In the genomic region with DNA sequence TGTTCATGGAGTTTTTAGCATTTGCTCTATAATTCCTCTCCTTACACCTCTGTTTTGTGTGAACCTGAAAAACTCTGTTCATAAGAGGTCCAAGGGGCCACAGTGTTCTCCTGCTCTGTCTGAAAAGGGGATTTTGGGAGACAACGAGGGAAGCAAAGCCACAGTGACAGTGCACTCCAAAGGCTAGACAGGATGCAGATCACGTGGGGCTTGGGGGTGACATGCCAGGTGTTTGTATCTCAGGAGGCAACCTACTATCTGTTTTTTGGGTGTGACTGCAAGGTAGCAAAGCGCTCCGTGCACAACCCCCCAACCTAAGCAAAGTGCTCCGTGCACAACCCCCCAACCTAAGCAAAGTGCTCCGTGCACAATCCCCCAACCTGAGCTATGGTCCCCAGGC, we compare ENCODE assay signal across 8 cellular contexts. TPM values are rescaled to one million over a fixed set of nuclear protein-coding genes. Genes with fewer than 3 reads are reported as not detected.
DNase-seq lines count a peak whose midpoint lies in the region; ATAC-seq and TF ChIP-seq lines count a peak whose summit lies in the region.

No MANE protein-coding gene starts in this region.

- ATAC-seq in HG03432 (IDR thresholded peaks at IDR 0.05; ENCODE audit: unreplicated experiment) (no peak), GM21526 (IDR thresholded peaks at IDR 0.05; ENCODE audit: low FRiP score, unreplicated experiment) (no peak)

- H3K36me3 ChIP-seq in GM23248 (ENCODE audit: low read depth), result no peaks in the 10 kb centered on the region
- H3K36me3 ChIP-seq in Peyer's patch, result no peaks in the 10 kb centered on the region
- no peaks in the 10 kb centered on the region for H3K36me3 ChIP-seq in prostate gland

- no peaks in the 10 kb centered on the region for H4K20me1 ChIP-seq in GM23248 (ENCODE audit: insufficient read depth)

- peaks cover 35% of the 10 kb centered on the region for H3F3A ChIP-seq in GM23248 (ENCODE audit: insufficient read depth)

- no peak for TF ChIP-seq POLR2A in Peyer's patch (IDR thresholded peaks at IDR 0.05)
- TF ChIP-seq POLR2A in prostate gland (IDR thresholded peaks at IDR 0.05), result no peak

- H3K4me1 ChIP-seq in GM23248 (ENCODE audit: insufficient read depth) (peaks cover 15% of the 10 kb centered on the region; the same call in 1 of the 2 replicates), Peyer's patch (peaks cover 12 to 32% (median 21%) of the 10 kb centered on the region in 4 donors), prostate gland (replicated peaks) (peaks cover 14% of the 10 kb centered on the region)

- H3K9ac ChIP-seq in GM23248, result no peak overlapping the region

- 88 to 95% methylated on average over 6 of the region's 6 CpGs for WGBS in GM23248 (ENCODE audit: low coverage in 1 of 2, low lambda C conversion rate in 2 of 2, missing lambda C conversion rate in 2 of 2), 2 experiments
- WGBS in prostate gland, result 48% methylated on average over 6 of the region's 6 CpGs

- H3K27ac ChIP-seq in GM23248 (no peak overlapping the region), Peyer's patch (peak overlapping the region; percentile 76 to 95 (median 86)), prostate gland (peak overlapping the region; percentile 86 to 94)

- H3K9me3 ChIP-seq in GM23248 (ENCODE audit: low read depth) (no peaks in the 10 kb centered on the region), Peyer's patch (no peaks in the 10 kb centered on the region), prostate gland (no peaks in the 10 kb centered on the region)

- peak overlapping the region; percentile 35 for H3K4me2 ChIP-seq in GM23248 (ENCODE audit: unreplicated experiment)

- 0 out of 2 replicates have a peak overlapping the region, but pooled peaks have one; percentile 69 for H2AFZ ChIP-seq in GM23248

- DNase-seq in GM23248, result no peak
- DNase-seq in Peyer's patch, result peak in 2 of 3 donors; percentile 74 to 79
- peak; percentile 51 for DNase-seq in ecto neural progenitor cell (ENCODE audit: low spot score)
- DNase-seq in prostate gland (ENCODE audit: low spot score), result no peak
- no peak for DNase-seq in hepatic stellate cell (ENCODE audit: low spot score)
- no peak for DNase-seq in NCI-H1694 treated with DMSO at 0.1 percent for 48 hours (lab: John Stamatoyannopoulos, UW)

- in situ Hi-C loops in GM23248 (cut with MboI), result no loop called here

- intact Hi-C loops in prostate gland (cut with DNase I), result loop anchor here (5.0 kb wide), 1 partner anchor 155 kb away; the partner anchor contains the start of gene PTMS

- H3K4me3 ChIP-seq in GM23248 (no peak overlapping the region), Peyer's patch (peak overlapping the region in 2 of 4 donors; percentile 10 to 24), prostate gland (no peak overlapping the region)

- H3K79me2 ChIP-seq in GM23248 (ENCODE audit: insufficient read depth), result no peaks in the 10 kb centered on the region

- TF ChIP-seq CTCF in Peyer's patch (IDR thresholded peaks at IDR 0.05) (no peak), prostate gland (IDR thresholded peaks at IDR 0.05) (no peak)

- H3K27me3 ChIP-seq in GM23248 (replicated peaks; ENCODE audit: insufficient read depth) (no peaks in the 10 kb centered on the region), Peyer's patch (no peaks in the 10 kb centered on the region), prostate gland (replicated peaks; ENCODE audit: insufficient read depth) (no peaks in the 10 kb centered on the region)

- H3K9me2 ChIP-seq in GM23248 (ENCODE audit: insufficient read depth), result no peaks in the 10 kb centered on the region

RNA-seq across cellular contexts. Expression of gene CHD4, which starts 5.1 kb away (rescaled TPM):
- 148 and 171 TPM in 2 replicates for total RNA-seq in GM23248 (2014; rRNA removed; shearing (Covaris generic))
- polyA plus RNA-seq in GM23248 (2016; fragmentation: Nextera tagmentation; extraction: Ambion mirVana), result 61.5 and 72.1 TPM in 2 replicates
- total RNA-seq in Peyer's patch, result 100 to 1,000 TPM; 129 to 209 (median 167) TPM
- 100 to 1,000 TPM; 124 to 240 TPM for total RNA-seq in prostate gland

RNA-seq across cellular contexts. Expression of gene LPAR5, which starts 23.5 kb away (rescaled TPM):
- not detected in 2 replicates for total RNA-seq in GM23248 (2014; rRNA removed; shearing (Covaris generic))
- polyA plus RNA-seq in GM23248 (2016; fragmentation: Nextera tagmentation; extraction: Ambion mirVana), result not detected in 2 replicates
- 10 to 100 TPM; 18.7 to 36.2 (median 25.3) TPM for total RNA-seq in Peyer's patch
- 1 to 10 TPM in 1 of 2 donors, under 1 TPM in 1; 0.59 to 1.9 TPM for total RNA-seq in prostate gland

RNA-seq across cellular contexts. Expression of gene ACRBP, which starts 35.0 kb away (rescaled TPM):
- not detected in 2 replicates for total RNA-seq in GM23248 (2014; rRNA removed; shearing (Covaris generic))
- not detected in 2 replicates for polyA plus RNA-seq in GM23248 (2016; fragmentation: Nextera tagmentation; extraction: Ambion mirVana)
- total RNA-seq in Peyer's patch (10 to 100 TPM in 2 of 4 donors, 1 to 10 TPM in 2; 5.1 to 12.1 (median 10.3) TPM), prostate gland (10 to 100 TPM in 1 of 2 donors, 1 to 10 TPM in 1; 2.3 to 49.6 TPM)

RNA-seq across cellular contexts. Expression of gene NOP2, which starts 44.2 kb away (rescaled TPM):
- 44.3 TPM in 2 replicates for total RNA-seq in GM23248 (2014; rRNA removed; shearing (Covaris generic))
- polyA plus RNA-seq in GM23248 (2016; fragmentation: Nextera tagmentation; extraction: Ambion mirVana), result 27.0 and 31.8 TPM in 2 replicates
- total RNA-seq in Peyer's patch (100 to 1,000 TPM in 1 of 4 donors, 10 to 100 TPM in 3; 21.4 to 135 (median 43.6) TPM), prostate gland (10 to 100 TPM; 14.5 to 42.9 TPM)

RNA-seq across cellular contexts. Expression of gene ING4, which starts 50.7 kb away (rescaled TPM):
- 31.7 and 39.1 TPM in 2 replicates for total RNA-seq in GM23248 (2014; rRNA removed; shearing (Covaris generic))
- 43.5 and 46.0 TPM in 2 replicates for polyA plus RNA-seq in GM23248 (2016; fragmentation: Nextera tagmentation; extraction: Ambion mirVana)
- total RNA-seq in Peyer's patch, result 100 to 1,000 TPM in 1 of 4 donors, 10 to 100 TPM in 3; 32.6 to 109 (median 45.4) TPM
- 10 to 100 TPM; 75.5 to 78.9 TPM for total RNA-seq in prostate gland

Comparison
In these comparisons a context has a peak if more than half of its experiments do, and no peak if none do; other contexts are left out.
1. DNase-seq: peak in Peyer's patch (2 of 3) and ecto neural progenitor cell (single experiment); none in GM23248 (single experiment), prostate gland (single experiment), hepatic stellate cell (single experiment) and NCI-H1694 treated with DMSO at 0.1 percent for 48 hours (single experiment).
2. RNA of gene LPAR5, which starts 23.5 kb away (total RNA-seq): 18.7 to 36.2 TPM in Peyer's patch; 0.59 to 1.9 TPM in prostate gland and not detected in GM23248; every median in the first group is over 4 times any median in the second.